Comparison of ENCODE assay signal across 9 cellular contexts in genomic region chr11:128906185-128907065, GRCh38. TPM values are rescaled to one million over a fixed set of nuclear protein-coding genes. Genes with fewer than 3 reads are reported as not detected.
DNase-seq lines count a peak whose midpoint lies in the region; ATAC-seq and TF ChIP-seq lines count a peak whose summit lies in the region.
"Had no signal": no experiment of that assay in that cellular context is flagged by ENCODE, and none has a peak within 500 bp of the region (broad histone marks: within the 10 kb centered on the region; RNA-seq: fewer than 3 reads in every experiment).

No MANE protein-coding gene starts in this region.

- H3K27ac Mint-ChIP-seq in CD4-positive, CD25-positive, alpha-beta regulatory T cell: no peak overlapping the region
- peak overlapping the region in 1 of 10 donors; percentile 65 for H3K27ac Mint-ChIP-seq in naive thymus-derived CD8-positive, alpha-beta T cell

- H3F3A ChIP-seq in PC-3 (ENCODE audit: low read length, unreplicated experiment): no peaks in the 10 kb centered on the region

- H3K9me2 ChIP-seq in PC-3 (replicated peaks; ENCODE audit: low read length): no peaks in the 10 kb centered on the region

- peaks cover 0 to 24% (median 1%) of the 10 kb centered on the region in 4 donors for H3K4me1 Mint-ChIP-seq in CD4-positive, CD25-positive, alpha-beta regulatory T cell
- H3K4me1 Mint-ChIP-seq in naive thymus-derived CD8-positive, alpha-beta T cell: peaks cover 6 to 39% (median 12%) of the 10 kb centered on the region in 4 donors

- no peak for DNase-seq in CD4-positive, CD25-positive, alpha-beta regulatory T cell
- no peak for DNase-seq in PC-3
- no peak for DNase-seq in epithelial cell of esophagus (ENCODE audit: low read depth)
- DNase-seq in naive thymus-derived CD8-positive, alpha-beta T cell: no peak
- no peak for DNase-seq in NCI-H1930 (lab: John Stamatoyannopoulos, UW)

- peaks cover 33% of the 10 kb centered on the region for H3K27me3 ChIP-seq in CD4-positive, CD25-positive, alpha-beta regulatory T cell (ENCODE audit: control insufficient read depth, insufficient read depth, low read length)
- no peaks in the 10 kb centered on the region for H3K27me3 ChIP-seq in PC-3 (ENCODE audit: low read length)
- H3K27me3 ChIP-seq: thyroid gland had no signal

- no peaks in the 10 kb centered on the region for H4K20me1 ChIP-seq in PC-3 (ENCODE audit: low read length)

- no peak overlapping the region for H3K27ac ChIP-seq in CD4-positive, CD25-positive, alpha-beta regulatory T cell (ENCODE audit: insufficient read depth, low read length, poor library complexity, severe bottlenecking)
- no peak overlapping the region for H3K27ac ChIP-seq in PC-3 (ENCODE audit: low read length)

- H3K79me2 ChIP-seq in PC-3 (ENCODE audit: low read length): no peaks in the 10 kb centered on the region

- peaks cover 18% of the 10 kb centered on the region for H3K4me1 ChIP-seq in CD4-positive, CD25-positive, alpha-beta regulatory T cell (ENCODE audit: control insufficient read depth, insufficient read depth, low read length, poor library complexity, severe bottlenecking)
- peaks cover 19% of the 10 kb centered on the region for H3K4me1 ChIP-seq in PC-3 (ENCODE audit: insufficient read depth, low read length)

- H3K9me3 Mint-ChIP-seq in CD4-positive, CD25-positive, alpha-beta regulatory T cell: peaks cover 0 to 1% (median 0%) of the 10 kb centered on the region in 7 donors
- H3K9me3 Mint-ChIP-seq in naive thymus-derived CD8-positive, alpha-beta T cell: no peaks in the 10 kb centered on the region

- CTCF ChIA-PET in PC-3 (lab: Charles Lee): interaction anchor here (0.5 to 1.0 kb wide), 6 partner anchors 16 to 584 kb away, joined by 3 to 9 read pairs (median 4); no protein-coding TSS in a partner anchor

- no peaks in the 10 kb centered on the region for H3K36me3 ChIP-seq in CD4-positive, CD25-positive, alpha-beta regulatory T cell (ENCODE audit: control insufficient read depth, insufficient read depth, low read length)
- no peaks in the 10 kb centered on the region for H3K36me3 ChIP-seq in PC-3 (ENCODE audit: low read depth, low read length)
- H3K36me3 ChIP-seq: thyroid gland had no signal

- POLR2A ChIA-PET in PC-3 (lab: Charles Lee; ENCODE audit: unreplicated experiment): interaction anchor here (0.6 kb wide), 2 partner anchors 21 to 426 kb away, joined by 3 read pairs; no protein-coding TSS in a partner anchor
- POLR2A ChIA-PET in naive thymus-derived CD8-positive, alpha-beta T cell (lab: Charles Lee): interaction anchor here (0.6 kb wide), 1 partner anchor 749 kb away, joined by 3 read pairs; no protein-coding TSS in a partner anchor

- peaks cover 60% of the 10 kb centered on the region for H3K27me3 Mint-ChIP-seq in CD4-positive, CD25-positive, alpha-beta regulatory T cell
- peaks cover 15 to 42% (median 31%) of the 10 kb centered on the region in 5 donors for H3K27me3 Mint-ChIP-seq in naive thymus-derived CD8-positive, alpha-beta T cell

- H3K4me3 Mint-ChIP-seq in CD4-positive, CD25-positive, alpha-beta regulatory T cell: peak overlapping the region; percentile 7 to 83 (median 78)
- H3K4me3 Mint-ChIP-seq in naive thymus-derived CD8-positive, alpha-beta T cell: peak overlapping the region; percentile 71 to 88 (median 80)

- 0 out of 2 replicates have a peak, but pooled peaks have one; percentile 28 for TF ChIP-seq CTCF in PC-3 (conservative IDR thresholded peaks at IDR 0.05; ENCODE audit: low read depth, low read length)
- TF ChIP-seq CTCF in epithelial cell of esophagus (IDR thresholded peaks at IDR 0.05; ENCODE audit: insufficient read depth, low read depth, low read length, missing control alignments): no peak

- H3K4me2 ChIP-seq in PC-3 (ENCODE audit: low read length): peak overlapping the region; percentile 95

- H3K4me3 ChIP-seq in CD4-positive, CD25-positive, alpha-beta regulatory T cell (ENCODE audit: low read depth, low read length): peak overlapping the region; percentile 15
- H3K4me3 ChIP-seq in PC-3 (ENCODE audit: low read length) (peak overlapping the region; percentile 85), epithelial cell of esophagus (ENCODE audit: low read length) (peak overlapping the region; percentile 47)

- no TSS peak for BruUV-seq in PC-3 (replicated peaks; lab: Mats Ljungman, UMichigan)

- H3K36me3 Mint-ChIP-seq in CD4-positive, CD25-positive, alpha-beta regulatory T cell: no peaks in the 10 kb centered on the region
- H3K36me3 Mint-ChIP-seq in naive thymus-derived CD8-positive, alpha-beta T cell: no peaks in the 10 kb centered on the region

- peak overlapping the region; percentile 97 for H2AFZ ChIP-seq in PC-3 (ENCODE audit: low read length)

- intact Hi-C loops in PC-3 (cut with micrococcal nuclease): loop anchor here (1.0 kb wide), 1 partner anchor 22 kb away; no protein-coding TSS in a partner anchor

- H3K9ac ChIP-seq in PC-3 (ENCODE audit: low read length): peak overlapping the region; percentile 62; the same call in 1 of the 2 replicates

- no peak for ATAC-seq in CD4-positive, CD25-positive, alpha-beta regulatory T cell (ENCODE audit: low read depth in 2 of 2)
- ATAC-seq in PC-3: no peak
- ATAC-seq in naive thymus-derived CD8-positive, alpha-beta T cell: no peak
- no peak for ATAC-seq in HG03159 (IDR thresholded peaks at IDR 0.05; ENCODE audit: unreplicated experiment)
- ATAC-seq in HG02623 (IDR thresholded peaks at IDR 0.05; ENCODE audit: unreplicated experiment): no peak
- no peak for ATAC-seq in GM21786 (IDR thresholded peaks at IDR 0.05; ENCODE audit: unreplicated experiment)

- H3K9me3 ChIP-seq in CD4-positive, CD25-positive, alpha-beta regulatory T cell (ENCODE audit: control insufficient read depth in 2 of 2, low read length in 2 of 2): no peaks in the 10 kb centered on the region
- H3K9me3 ChIP-seq in PC-3 (ENCODE audit: low read length): no peaks in the 10 kb centered on the region
- H3K9me3 ChIP-seq: thyroid gland had no signal

RNA-seq across cellular contexts. Expression of gene KCNJ5, which starts 15.3 kb away (rescaled TPM):
- total RNA-seq in CD4-positive, CD25-positive, alpha-beta regulatory T cell: not detected
- polyA plus RNA-seq in CD4-positive, CD25-positive, alpha-beta regulatory T cell: not detected
- total RNA-seq in PC-3 (2014; rRNA removed): not detected in 2 replicates
- not detected for total RNA-seq in naive thymus-derived CD8-positive, alpha-beta T cell
- not detected for polyA plus RNA-seq in naive thymus-derived CD8-positive, alpha-beta T cell

RNA-seq across cellular contexts. Expression of gene TP53AIP1, which starts 36.2 kb away (rescaled TPM):
- total RNA-seq in CD4-positive, CD25-positive, alpha-beta regulatory T cell: not detected
- not detected for polyA plus RNA-seq in CD4-positive, CD25-positive, alpha-beta regulatory T cell
- total RNA-seq in PC-3 (2014; rRNA removed): 0.17 and 0.58 TPM in 2 replicates
- total RNA-seq in naive thymus-derived CD8-positive, alpha-beta T cell: not detected
- not detected for polyA plus RNA-seq in naive thymus-derived CD8-positive, alpha-beta T cell
- total RNA-seq: thyroid gland had no signal

RNA-seq across cellular contexts. Expression of gene KCNJ1, which starts 39.3 kb away (rescaled TPM):
- not detected for total RNA-seq in CD4-positive, CD25-positive, alpha-beta regulatory T cell
- under 1 TPM in 1 of 4 donors, not detected in 3; 0.39 TPM for polyA plus RNA-seq in CD4-positive, CD25-positive, alpha-beta regulatory T cell
- not detected in 2 replicates for total RNA-seq in PC-3 (2014; rRNA removed)
- not detected for total RNA-seq in naive thymus-derived CD8-positive, alpha-beta T cell
- not detected for polyA plus RNA-seq in naive thymus-derived CD8-positive, alpha-beta T cell

Comparison
In these comparisons a context has a peak if more than half of its experiments do, and no peak if none do; other contexts are left out.
1. H3K4me3 ChIP-seq: peak in every context shown above with its lines; median percentile 85 in PC-3; 47 in epithelial cell of esophagus; 15 in CD4-positive, CD25-positive, alpha-beta regulatory T cell.